21 cellular contexts compared by ENCODE assay signal in genomic region chr9:2228641-2229040, GRCh38.
DNase-seq lines count a peak whose midpoint lies in the region; ATAC-seq lines count a peak whose summit lies in the region.
"Had no signal": no experiment of that assay in that cellular context is flagged by ENCODE, and none has a peak within 500 bp of the region (broad histone marks: within the 10 kb centered on the region; RNA-seq: fewer than 3 reads in every experiment).

No MANE protein-coding gene starts in this region.

- no peak overlapping the region for H3K9ac ChIP-seq in neuronal stem cell (ENCODE audit: low read depth, low read length, poor library complexity)

- H2AFZ ChIP-seq in neuronal stem cell (ENCODE audit: low read length), result peak overlapping the region; percentile 79

- H3K4me3 ChIP-seq in SJCRH30 (no peak overlapping the region), neuronal stem cell (ENCODE audit: low read length in 2 of 2) (no peak overlapping the region)
- H3K4me3 ChIP-seq: ascending aorta, mucosa of descending colon, ovary had no signal

- no peak overlapping the region for H3K4ac ChIP-seq in neuronal stem cell (ENCODE audit: low read length)

- no peaks in the 10 kb centered on the region for H3K27me3 ChIP-seq in SJCRH30
- H3K27me3 ChIP-seq in neuronal stem cell (ENCODE audit: control insufficient read depth in 3 of 3, insufficient read depth in 3 of 3, low read depth in 1 of 3, low read length in 3 of 3), result no peaks in the 10 kb centered on the region
- H3K27me3 ChIP-seq: ascending aorta, BE2C, ovary had no signal

- no peak for DNase-seq in SJCRH30
- no peak for DNase-seq in neuronal stem cell (ENCODE audit: low spot score)
- no peak for DNase-seq in mesenteric fat pad (ENCODE audit: low spot score)
- DNase-seq: activated effector memory CD4-positive, alpha-beta T cell treated with Interleukin-2 at 50 U/mL for 16 hours; cortex of kidney; DMS79; kidney glomerular epithelial cell; NCI-H226; small intestine had no signal

- no peak overlapping the region for H2BK120ac ChIP-seq in neuronal stem cell (ENCODE audit: low read depth, low read length)

- H3K4me1 ChIP-seq in SJCRH30 (peaks cover 11% of the 10 kb centered on the region; the same call in 1 of the 2 replicates), neuronal stem cell (ENCODE audit: control insufficient read depth in 2 of 2, insufficient read depth in 1 of 2, low read depth in 1 of 2, low read length in 2 of 2) (no peaks in the 10 kb centered on the region)
- H3K4me1 ChIP-seq: ascending aorta had no signal

- no peaks in the 10 kb centered on the region for H3K79me1 ChIP-seq in neuronal stem cell (ENCODE audit: low read depth, low read length)

- no peak overlapping the region for H2BK12ac ChIP-seq in neuronal stem cell (ENCODE audit: low read length)

- no peak overlapping the region for H3K14ac ChIP-seq in neuronal stem cell (ENCODE audit: low read length)

- H2AK5ac ChIP-seq in neuronal stem cell (ENCODE audit: low read depth, low read length), result no peak overlapping the region

- WGBS in neuronal stem cell (ENCODE audit: extremely low coverage in 2 of 2, insufficient read length in 2 of 2, insufficient replicate concordance in 1 of 2), 2 donors, result no CpG with 5 or more reads among the region's 2 CpGs

- H3K36me3 ChIP-seq in SJCRH30 (no peaks in the 10 kb centered on the region), neuronal stem cell (replicated peaks in 1 of 2; ENCODE audit: control insufficient read depth in 2 of 2, insufficient read depth in 2 of 2, low read length in 2 of 2) (no peaks in the 10 kb centered on the region)
- H3K36me3 ChIP-seq: ascending aorta, BE2C, ovary had no signal

- ATAC-seq in GM18511 (IDR thresholded peaks at IDR 0.05; ENCODE audit: unreplicated experiment) (peak; percentile 37), HG02588 (IDR thresholded peaks at IDR 0.05; ENCODE audit: unreplicated experiment) (peak; percentile 12), HG03571 (IDR thresholded peaks at IDR 0.05; ENCODE audit: unreplicated experiment) (no peak), HG03159 (IDR thresholded peaks at IDR 0.05; ENCODE audit: unreplicated experiment) (no peak), HG03139 (IDR thresholded peaks at IDR 0.05; ENCODE audit: unreplicated experiment) (no peak)
- ATAC-seq: activated CD8-positive, alpha-beta T cell treated with anti-CD3 and anti-CD28 coated beads, Interleukin-2, amount 10 ng/mL, durations not matched to agents 7 days and 5 days; PC-3 had no signal

- H3K9me3 ChIP-seq in SJCRH30 (replicated peaks), result no peaks in the 10 kb centered on the region
- H3K9me3 ChIP-seq in neuronal stem cell (replicated peaks in 1 of 2; ENCODE audit: control insufficient read depth in 2 of 2, insufficient read depth in 1 of 2, low read depth in 1 of 2, low read length in 2 of 2), result peaks cover 0 to 6% of the 10 kb centered on the region in 2 donors
- H3K9me3 ChIP-seq: ascending aorta, BE2C, mucosa of descending colon, ovary had no signal

- H2BK5ac ChIP-seq in neuronal stem cell (ENCODE audit: low read length), result no peak overlapping the region

- no peak overlapping the region for H3K18ac ChIP-seq in neuronal stem cell (ENCODE audit: low read length)

- H4K91ac ChIP-seq in neuronal stem cell (ENCODE audit: low read depth, low read length, poor library complexity), result no peak overlapping the region

- no peak overlapping the region for H3K4me2 ChIP-seq in neuronal stem cell (ENCODE audit: insufficient read depth, low read length, poor library complexity, severe bottlenecking)

- no peak overlapping the region for H3K23ac ChIP-seq in neuronal stem cell (ENCODE audit: low read depth, low read length, poor library complexity)

- H2BK15ac ChIP-seq in neuronal stem cell (ENCODE audit: low read length), result no peak overlapping the region

- peak overlapping the region; percentile 32; the same call in 1 of the 2 replicates for H3K27ac ChIP-seq in SJCRH30
- H3K27ac ChIP-seq in neuronal stem cell (replicated peaks; ENCODE audit: low read length), result no peak overlapping the region
- H3K27ac ChIP-seq: ascending aorta, VCaP had no signal

- H4K8ac ChIP-seq in neuronal stem cell (ENCODE audit: low read depth, low read length), result no peak overlapping the region

Comparison
In these comparisons a context has a peak if more than half of its experiments do, and no peak if none do; other contexts are left out.
1. ATAC-seq: peak in GM18511 (single experiment) and HG02588 (single experiment); none in HG03571 (single experiment), HG03159 (single experiment) and HG03139 (single experiment).